Comparison of ENCODE assay signal across 12 cellular contexts in the genomic region with DNA sequence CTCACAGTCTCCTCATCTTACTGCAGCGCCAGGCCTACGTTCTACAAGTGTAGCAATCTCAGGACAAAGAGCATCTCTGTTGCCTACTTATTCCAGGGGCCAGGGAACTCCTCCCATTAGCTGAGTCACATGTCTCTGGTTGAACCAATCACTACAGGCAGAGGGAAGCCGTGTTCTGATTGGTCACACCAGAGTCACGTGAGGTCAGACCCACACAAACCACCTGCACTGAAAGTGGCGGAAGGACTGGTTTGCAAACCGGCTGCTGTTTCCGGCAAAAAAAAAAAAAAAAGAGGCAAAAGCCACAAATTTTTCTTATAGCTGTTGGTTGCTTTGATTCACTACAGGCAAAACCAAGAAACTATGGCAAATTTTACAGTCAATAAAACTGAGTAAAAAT. TPM values are rescaled to one million over a fixed set of nuclear protein-coding genes. Genes with fewer than 3 reads are reported as not detected.
DNase-seq lines count a peak whose midpoint lies in the region; ATAC-seq and TF ChIP-seq lines count a peak whose summit lies in the region.
"Had no signal": no experiment of that assay in that cellular context is flagged by ENCODE, and none has a peak within 500 bp of the region (broad histone marks: within the 10 kb centered on the region; RNA-seq: fewer than 3 reads in every experiment).

No MANE protein-coding gene starts in this region.

- no peaks in the 10 kb centered on the region for H3K4me1 ChIP-seq in CD4-positive, CD25-positive, alpha-beta regulatory T cell (ENCODE audit: control insufficient read depth, insufficient read depth, low read length, poor library complexity, severe bottlenecking)
- H3K4me1 ChIP-seq: adrenal gland; BLaER1 treated with 17β-estradiol and CSF1 and Interleukin-3, amounts not matched to agents 10 nM and 100 nM had no signal

- no peak for TF ChIP-seq POLR2A in erythroblast (IDR thresholded peaks at IDR 0.05; ENCODE audit: low read length)

- peak; percentile 45 to 72 for ATAC-seq in CD4-positive, CD25-positive, alpha-beta regulatory T cell (ENCODE audit: low read depth in 2 of 2)
- ATAC-seq in HG03139 (IDR thresholded peaks at IDR 0.05; ENCODE audit: unreplicated experiment) = no peak
- ATAC-seq in GM18870 (IDR thresholded peaks at IDR 0.05; ENCODE audit: unreplicated experiment) = no peak

- H3K36me3 Mint-ChIP-seq in CD4-positive, CD25-positive, alpha-beta regulatory T cell = no peaks in the 10 kb centered on the region
- no peaks in the 10 kb centered on the region for H3K36me3 Mint-ChIP-seq in activated CD4-positive, alpha-beta T cell treated with anti-CD3 and anti-CD28 coated beads, Interleukin-2, amount 10 ng/mL, durations not matched to agents 24 days and 14 days (ENCODE audit: low read depth)

- peaks cover 2% of the 10 kb centered on the region for H3K27me3 Mint-ChIP-seq in CD4-positive, CD25-positive, alpha-beta regulatory T cell
- peaks cover 1% of the 10 kb centered on the region for H3K27me3 Mint-ChIP-seq in activated CD4-positive, alpha-beta T cell treated with anti-CD3 and anti-CD28 coated beads, Interleukin-2, amount 10 ng/mL, durations not matched to agents 24 days and 14 days

- no peaks in the 10 kb centered on the region for H3K36me3 ChIP-seq in CD4-positive, CD25-positive, alpha-beta regulatory T cell (ENCODE audit: control insufficient read depth, insufficient read depth, low read length)
- H3K36me3 ChIP-seq: adrenal gland; BLaER1 treated with 17β-estradiol and CSF1 and Interleukin-3, amounts not matched to agents 10 nM and 100 nM had no signal

- H3K27ac Mint-ChIP-seq in CD4-positive, CD25-positive, alpha-beta regulatory T cell = peak overlapping the region in 2 of 3 donors; percentile 60 to 80
- no peak overlapping the region for H3K27ac Mint-ChIP-seq in activated CD4-positive, alpha-beta T cell treated with anti-CD3 and anti-CD28 coated beads, Interleukin-2, amount 10 ng/mL, durations not matched to agents 24 days and 14 days
- H3K27ac Mint-ChIP-seq: T-helper 2 cell treated with Interferon-gamma antibody and Interleukin-4, amounts not matched to agents 5 μg/mL and 100 μg/mL, for 36 hours had no signal

- no peak overlapping the region for H3K4me3 ChIP-seq in CD4-positive, CD25-positive, alpha-beta regulatory T cell (ENCODE audit: low read depth, low read length)
- H3K4me3 ChIP-seq: adrenal gland; BLaER1 treated with 17β-estradiol and CSF1 and Interleukin-3, amounts not matched to agents 10 nM and 100 nM had no signal

- no peaks in the 10 kb centered on the region for H3K9me3 ChIP-seq in CD4-positive, CD25-positive, alpha-beta regulatory T cell (ENCODE audit: control insufficient read depth in 2 of 2, low read length in 2 of 2)
- H3K9me3 ChIP-seq: adrenal gland had no signal

- H3K9me3 Mint-ChIP-seq in CD4-positive, CD25-positive, alpha-beta regulatory T cell = peaks cover 0 to 2% (median 0%) of the 10 kb centered on the region in 7 donors
- peaks cover 3% of the 10 kb centered on the region for H3K9me3 Mint-ChIP-seq in activated CD4-positive, alpha-beta T cell treated with anti-CD3 and anti-CD28 coated beads, Interleukin-2, amount 10 ng/mL, durations not matched to agents 24 days and 14 days
- H3K9me3 Mint-ChIP-seq: T-helper 2 cell treated with Interferon-gamma antibody and Interleukin-4, amounts not matched to agents 5 μg/mL and 100 μg/mL, for 36 hours had no signal

- peak; percentile 7 to 46 (median 39) for DNase-seq in CD4-positive, CD25-positive, alpha-beta regulatory T cell
- DNase-seq in HuH-7 (ENCODE audit: low spot score) (peak; percentile 20), erythroblast (lab: John Stamatoyannopoulos, UW) (peak; percentile 32 to 48), epidermal melanocyte (ENCODE audit: insufficient read length, low spot score) (no peak)
- DNase-seq in activated CD4-positive, alpha-beta T cell treated with anti-CD3 and anti-CD28 coated beads, Interleukin-2, amount 10 ng/mL, durations not matched to agents 24 days and 14 days = peak; percentile 71
- DNase-seq in effector CD8-positive, alpha-beta T cell (lab: John Stamatoyannopoulos, UW) = no peak
- DNase-seq: adrenal gland, NCI-H774 had no signal

- intact Hi-C loops in activated CD4-positive, alpha-beta T cell treated with anti-CD3 and anti-CD28 coated beads, Interleukin-2, amount 10 ng/mL, durations not matched to agents 24 days and 14 days (cut with micrococcal nuclease) = no loop called here

- no peak overlapping the region for H3K4me3 Mint-ChIP-seq in CD4-positive, CD25-positive, alpha-beta regulatory T cell
- H3K4me3 Mint-ChIP-seq in activated CD4-positive, alpha-beta T cell treated with anti-CD3 and anti-CD28 coated beads, Interleukin-2, amount 10 ng/mL, durations not matched to agents 24 days and 14 days = no peak overlapping the region
- H3K4me3 Mint-ChIP-seq: T-helper 2 cell treated with Interferon-gamma antibody and Interleukin-4, amounts not matched to agents 5 μg/mL and 100 μg/mL, for 36 hours had no signal

- no peak overlapping the region for H3K27ac ChIP-seq in CD4-positive, CD25-positive, alpha-beta regulatory T cell (ENCODE audit: insufficient read depth, low read length, poor library complexity, severe bottlenecking)
- H3K27ac ChIP-seq: adrenal gland; BLaER1 treated with 17β-estradiol and CSF1 and Interleukin-3, amounts not matched to agents 10 nM and 100 nM had no signal

- H3K27me3 ChIP-seq in CD4-positive, CD25-positive, alpha-beta regulatory T cell (ENCODE audit: control insufficient read depth, insufficient read depth, low read length) = no peaks in the 10 kb centered on the region
- H3K27me3 ChIP-seq: adrenal gland; BLaER1 treated with 17β-estradiol and CSF1 and Interleukin-3, amounts not matched to agents 10 nM and 100 nM had no signal

- H3K4me1 Mint-ChIP-seq in CD4-positive, CD25-positive, alpha-beta regulatory T cell = no peaks in the 10 kb centered on the region
- no peaks in the 10 kb centered on the region for H3K4me1 Mint-ChIP-seq in activated CD4-positive, alpha-beta T cell treated with anti-CD3 and anti-CD28 coated beads, Interleukin-2, amount 10 ng/mL, durations not matched to agents 24 days and 14 days

RNA-seq across cellular contexts. Expression of a gene that starts 21.9 kb away (rescaled TPM):
- 41.1 TPM for total RNA-seq in CD4-positive, CD25-positive, alpha-beta regulatory T cell
- 10 to 100 TPM; 35.5 to 48.7 (median 45.6) TPM for polyA plus RNA-seq in CD4-positive, CD25-positive, alpha-beta regulatory T cell
- total RNA-seq in activated CD4-positive, alpha-beta T cell treated with anti-CD3 and anti-CD28 coated beads, Interleukin-2, amount 10 ng/mL, durations not matched to agents 24 days and 14 days = 97.9 and 103 TPM in 2 replicates

Comparison
In these comparisons a context has a peak if more than half of its experiments do, and no peak if none do; other contexts are left out.
1. ATAC-seq: peak in CD4-positive, CD25-positive, alpha-beta regulatory T cell (2 of 2); none in HG03139 (single experiment) and GM18870 (single experiment).
2. DNase-seq: peak in CD4-positive, CD25-positive, alpha-beta regulatory T cell (3 of 3), HuH-7 (single experiment), activated CD4-positive, alpha-beta T cell treated with anti-CD3 and anti-CD28 coated beads, Interleukin-2, amount 10 ng/mL, durations not matched to agents 24 days and 14 days (single experiment) and erythroblast (2 of 2); none in epidermal melanocyte (single experiment) and effector CD8-positive, alpha-beta T cell (single experiment).